Comparison of ENCODE assay signal across 25 cellular contexts in genomic region chr1:27413004-27413403, GRCh38. TPM values are rescaled to one million over a fixed set of nuclear protein-coding genes. Genes with fewer than 3 reads are reported as not detected.
DNase-seq lines count a peak whose midpoint lies in the region; ATAC-seq and TF ChIP-seq lines count a peak whose summit lies in the region.
"Had no signal": no experiment of that assay in that cellular context is flagged by ENCODE, and none has a peak within 500 bp of the region (broad histone marks: within the 10 kb centered on the region; RNA-seq: fewer than 3 reads in every experiment).

No MANE protein-coding gene starts in this region.

- intact Hi-C loops in activated CD8-positive, alpha-beta T cell treated with anti-CD3 and anti-CD28 coated beads for 36 hours (cut with micrococcal nuclease): no loop called here

- 84% methylated on average over 4 of the region's 4 CpGs for WGBS in urinary bladder

- no peak overlapping the region for H3K9ac ChIP-seq in neural progenitor cell

- H3K36me3 Mint-ChIP-seq in activated CD8-positive, alpha-beta T cell treated with anti-CD3 and anti-CD28 coated beads for 36 hours (ENCODE audit: low read depth): peaks cover 48% of the 10 kb centered on the region
- H3K36me3 Mint-ChIP-seq in activated CD8-positive, alpha-beta T cell treated with anti-CD3 and anti-CD28 coated beads, Interleukin-2, amount 10 ng/mL, durations not matched to agents 7 days and 5 days (ENCODE audit: low read depth): peaks cover 69% of the 10 kb centered on the region
- H3K36me3 Mint-ChIP-seq in neural progenitor cell: peaks cover 65% of the 10 kb centered on the region

- no peak overlapping the region for H3K4me2 ChIP-seq in neural progenitor cell

- H3K79me2 ChIP-seq in neural progenitor cell (ENCODE audit: low read depth): no peaks in the 10 kb centered on the region

- no peaks in the 10 kb centered on the region for H3K27me3 Mint-ChIP-seq in activated CD8-positive, alpha-beta T cell treated with anti-CD3 and anti-CD28 coated beads for 36 hours
- H3K27me3 Mint-ChIP-seq in activated CD8-positive, alpha-beta T cell treated with anti-CD3 and anti-CD28 coated beads, Interleukin-2, amount 10 ng/mL, durations not matched to agents 7 days and 5 days (ENCODE audit: low read depth): no peaks in the 10 kb centered on the region
- peaks cover 5% of the 10 kb centered on the region for H3K27me3 Mint-ChIP-seq in neural progenitor cell (ENCODE audit: insufficient read depth, low read depth)
- H3K27me3 Mint-ChIP-seq: activated CD4-positive, alpha-beta memory T cell treated with anti-CD3 and anti-CD28 coated beads, Interleukin-2, amount 10 ng/mL, durations not matched to agents 7 days and 5 days had no signal

- peak overlapping the region; percentile 75 for H3K27ac ChIP-seq in neural progenitor cell
- peak overlapping the region; percentile 66 for H3K27ac ChIP-seq in urinary bladder (ENCODE audit: low read depth)
- H3K27ac ChIP-seq: 22Rv1, lower lobe of right lung had no signal

- no peaks in the 10 kb centered on the region for H3K27me3 ChIP-seq in neural progenitor cell

- POLR2A ChIA-PET in activated CD8-positive, alpha-beta T cell treated with anti-CD3 and anti-CD28 coated beads for 36 hours (lab: Charles Lee): interaction anchor here (0.9 to 1.6 kb wide), 3 partner anchors 70 to 116 kb away, joined by 3 to 4 read pairs (median 3); no protein-coding TSS in a partner anchor
- POLR2A ChIA-PET in activated CD8-positive, alpha-beta T cell treated with anti-CD3 and anti-CD28 coated beads, Interleukin-2, amount 10 ng/mL, durations not matched to agents 7 days and 5 days (lab: Charles Lee): no interaction called here

- TF ChIP-seq CTCF in activated CD8-positive, alpha-beta T cell treated with anti-CD3 and anti-CD28 coated beads for 36 hours (IDR thresholded peaks at IDR 0.05): no peak
- TF ChIP-seq CTCF in epithelial cell of esophagus (IDR thresholded peaks at IDR 0.05; ENCODE audit: insufficient read depth, low read depth, low read length, missing control alignments) (no peak), neural progenitor cell (IDR thresholded peaks at IDR 0.05) (no peak)

- H3K9me3 ChIP-seq in neural progenitor cell (ENCODE audit: low read depth): no peaks in the 10 kb centered on the region
- H3K9me3 ChIP-seq: lower lobe of right lung had no signal

- no peak for ATAC-seq in activated CD8-positive, alpha-beta T cell treated with anti-CD3 and anti-CD28 coated beads for 36 hours
- no peak for ATAC-seq in activated CD8-positive, alpha-beta T cell treated with anti-CD3 and anti-CD28 coated beads, Interleukin-2, amount 10 ng/mL, durations not matched to agents 7 days and 5 days
- ATAC-seq in HG02610 (IDR thresholded peaks at IDR 0.05; ENCODE audit: unreplicated experiment): no peak

- CTCF ChIA-PET in activated CD8-positive, alpha-beta T cell treated with anti-CD3 and anti-CD28 coated beads for 36 hours (lab: Charles Lee): interaction anchor here (0.9 to 5.7 kb wide), 8 partner anchors 10 to 192 kb away, joined by 3 to 36 read pairs (median 4); partner anchors contain the start of gene AHDC1
- CTCF ChIA-PET in activated CD8-positive, alpha-beta T cell treated with anti-CD3 and anti-CD28 coated beads, Interleukin-2, amount 10 ng/mL, durations not matched to agents 7 days and 5 days (lab: Charles Lee): interaction anchor here (1.0 to 5.2 kb wide), 7 partner anchors 27 to 250 kb away, joined by 3 to 61 read pairs (median 3); no protein-coding TSS in a partner anchor

- peak overlapping the region; percentile 44 for H3K27ac Mint-ChIP-seq in activated CD8-positive, alpha-beta T cell treated with anti-CD3 and anti-CD28 coated beads for 36 hours
- H3K27ac Mint-ChIP-seq in activated CD8-positive, alpha-beta T cell treated with anti-CD3 and anti-CD28 coated beads, Interleukin-2, amount 10 ng/mL, durations not matched to agents 7 days and 5 days: no peak overlapping the region
- no peak overlapping the region for H3K27ac Mint-ChIP-seq in neural progenitor cell
- H3K27ac Mint-ChIP-seq: activated naive CD4-positive, alpha-beta T cell treated with anti-CD3 and anti-CD28 coated beads for 36 hours had no signal

- H3K4me1 Mint-ChIP-seq in activated CD8-positive, alpha-beta T cell treated with anti-CD3 and anti-CD28 coated beads for 36 hours (ENCODE audit: low read depth): peaks cover 15% of the 10 kb centered on the region
- peaks cover 11% of the 10 kb centered on the region for H3K4me1 Mint-ChIP-seq in activated CD8-positive, alpha-beta T cell treated with anti-CD3 and anti-CD28 coated beads, Interleukin-2, amount 10 ng/mL, durations not matched to agents 7 days and 5 days (ENCODE audit: low read depth)
- peaks cover 12% of the 10 kb centered on the region for H3K4me1 Mint-ChIP-seq in neural progenitor cell

- H3K36me3 ChIP-seq in neural progenitor cell: peaks cover 12% of the 10 kb centered on the region
- H3K36me3 ChIP-seq in urinary bladder (ENCODE audit: insufficient read depth): peaks cover 9% of the 10 kb centered on the region

- H3K4me1 ChIP-seq in neural progenitor cell (peaks cover 18% of the 10 kb centered on the region), urinary bladder (ENCODE audit: insufficient read depth) (peaks cover 1% of the 10 kb centered on the region)

- H3K4me3 Mint-ChIP-seq in activated CD8-positive, alpha-beta T cell treated with anti-CD3 and anti-CD28 coated beads for 36 hours: no peak overlapping the region
- H3K4me3 Mint-ChIP-seq in activated CD8-positive, alpha-beta T cell treated with anti-CD3 and anti-CD28 coated beads, Interleukin-2, amount 10 ng/mL, durations not matched to agents 7 days and 5 days: no peak overlapping the region
- no peak overlapping the region for H3K4me3 Mint-ChIP-seq in neural progenitor cell
- H3K4me3 Mint-ChIP-seq: activated CD4-positive, alpha-beta memory T cell treated with anti-CD3 and anti-CD28 coated beads, Interleukin-2, amount 10 ng/mL, durations not matched to agents 7 days and 5 days; activated naive CD4-positive, alpha-beta T cell treated with anti-CD3 and anti-CD28 coated beads for 36 hours had no signal

- H2AFZ ChIP-seq in neural progenitor cell (replicated peaks): no peak overlapping the region

- H3F3A ChIP-seq in neural progenitor cell (ENCODE audit: low read depth): peaks cover 17% of the 10 kb centered on the region

- no peak overlapping the region for H3K4me3 ChIP-seq in epithelial cell of esophagus (ENCODE audit: low read length)
- no peak overlapping the region for H3K4me3 ChIP-seq in neural progenitor cell
- H3K4me3 ChIP-seq in urinary bladder (ENCODE audit: low read depth, low read length): no peak overlapping the region
- H3K4me3 ChIP-seq: lower lobe of right lung had no signal

- no peaks in the 10 kb centered on the region for H4K20me1 ChIP-seq in neural progenitor cell (ENCODE audit: low read depth)

- DNase-seq in activated CD8-positive, alpha-beta T cell treated with anti-CD3 and anti-CD28 coated beads for 36 hours: no peak
- no peak for DNase-seq in activated CD8-positive, alpha-beta T cell treated with anti-CD3 and anti-CD28 coated beads, Interleukin-2, amount 10 ng/mL, durations not matched to agents 7 days and 5 days
- DNase-seq in epithelial cell of esophagus (ENCODE audit: low read depth) (peak; percentile 57), neural progenitor cell (ENCODE audit: low spot score) (no peak), mucosa of gallbladder (ENCODE audit: low spot score) (no peak)
- no peak for DNase-seq in activated CD4-positive, CD25-positive, alpha-beta regulatory T cell treated with anti-CD3 and anti-CD28 coated beads, Interleukin-2, amount 50 U/mL, for 72 hours
- DNase-seq: activated CD4-positive, alpha-beta memory T cell treated with anti-CD3 and anti-CD28 coated beads, Interleukin-2, amount 10 ng/mL, durations not matched to agents 7 days and 5 days; activated naive CD4-positive, alpha-beta T cell treated with anti-CD3 and anti-CD28 coated beads for 36 hours; activated T-cell treated with anti-CD3 and anti-CD28 coated beads, Interleukin-2, amount 50 U/mL, for 1 hour; aorta; DMS53; erythroblast; lower lobe of right lung; NCI-H187 treated with DMSO at 0.1 percent for 48 hours; NCI-H2227 treated with DMSO at 0.1 percent for 48 hours; NCI-H748 treated with DMSO at 0.1 percent for 48 hours; stimulated activated CD4-positive, alpha-beta T cell treated with anti-CD3 and anti-CD28 coated beads, Interleukin-12 subunit alpha, Interleukin-12 subunit beta, amount 100 ng/mL, for 4 hours; substantia nigra; T1000 had no signal

- H3K9me3 Mint-ChIP-seq in activated CD8-positive, alpha-beta T cell treated with anti-CD3 and anti-CD28 coated beads for 36 hours: no peaks in the 10 kb centered on the region
- H3K9me3 Mint-ChIP-seq in activated CD8-positive, alpha-beta T cell treated with anti-CD3 and anti-CD28 coated beads, Interleukin-2, amount 10 ng/mL, durations not matched to agents 7 days and 5 days (ENCODE audit: insufficient read depth): no peaks in the 10 kb centered on the region
- no peaks in the 10 kb centered on the region for H3K9me3 Mint-ChIP-seq in neural progenitor cell
- H3K9me3 Mint-ChIP-seq: activated CD4-positive, alpha-beta memory T cell treated with anti-CD3 and anti-CD28 coated beads, Interleukin-2, amount 10 ng/mL, durations not matched to agents 7 days and 5 days; activated naive CD4-positive, alpha-beta T cell treated with anti-CD3 and anti-CD28 coated beads for 36 hours had no signal

RNA-seq across cellular contexts. Expression of gene GPR3, which starts 20.6 kb away (rescaled TPM):
- 1 to 10 TPM; 1.1 to 1.7 TPM for total RNA-seq in activated CD8-positive, alpha-beta T cell treated with anti-CD3 and anti-CD28 coated beads for 36 hours
- total RNA-seq in activated CD8-positive, alpha-beta T cell treated with anti-CD3 and anti-CD28 coated beads, Interleukin-2, amount 10 ng/mL, durations not matched to agents 7 days and 5 days: under 1 TPM; 0.47 to 0.66 TPM
- total RNA-seq in neural progenitor cell (ENCODE audit: low replicate concordance): 3.0 and 3.1 TPM in 2 replicates
- total RNA-seq in urinary bladder: 0.16 TPM
- 1.8 TPM for polyA plus RNA-seq in urinary bladder
- total RNA-seq in mucosa of gallbladder: 0.09 TPM

RNA-seq across cellular contexts. Expression of gene CD164L2, which starts 29.9 kb away (rescaled TPM):
- total RNA-seq in activated CD8-positive, alpha-beta T cell treated with anti-CD3 and anti-CD28 coated beads for 36 hours: not detected
- not detected for total RNA-seq in activated CD8-positive, alpha-beta T cell treated with anti-CD3 and anti-CD28 coated beads, Interleukin-2, amount 10 ng/mL, durations not matched to agents 7 days and 5 days
- total RNA-seq in neural progenitor cell (ENCODE audit: low replicate concordance) (1.5 and 1.6 TPM in 2 replicates), urinary bladder (not detected), mucosa of gallbladder (5.4 TPM)
- polyA plus RNA-seq in urinary bladder: 0.06 TPM
- total RNA-seq: activated CD4-positive, alpha-beta memory T cell treated with anti-CD3 and anti-CD28 coated beads, Interleukin-2, amount 10 ng/mL, durations not matched to agents 7 days and 5 days; activated naive CD4-positive, alpha-beta T cell treated with anti-CD3 and anti-CD28 coated beads for 36 hours; aorta; cerebellum; frontal cortex; renal cortical epithelial cell had no signal
- polyA plus RNA-seq: aorta had no signal

RNA-seq across cellular contexts. Expression of gene FCN3, which starts 38.4 kb away (rescaled TPM):
- total RNA-seq in activated CD8-positive, alpha-beta T cell treated with anti-CD3 and anti-CD28 coated beads for 36 hours: not detected
- not detected for total RNA-seq in activated CD8-positive, alpha-beta T cell treated with anti-CD3 and anti-CD28 coated beads, Interleukin-2, amount 10 ng/mL, durations not matched to agents 7 days and 5 days
- total RNA-seq in neural progenitor cell (ENCODE audit: low replicate concordance): not detected in 2 replicates
- total RNA-seq in urinary bladder: not detected
- 4.5 TPM for polyA plus RNA-seq in urinary bladder
- total RNA-seq in mucosa of gallbladder: 3.5 TPM
- total RNA-seq: activated CD4-positive, alpha-beta memory T cell treated with anti-CD3 and anti-CD28 coated beads, Interleukin-2, amount 10 ng/mL, durations not matched to agents 7 days and 5 days; activated naive CD4-positive, alpha-beta T cell treated with anti-CD3 and anti-CD28 coated beads for 36 hours; cerebellum; frontal cortex; renal cortical epithelial cell had no signal

RNA-seq across cellular contexts. Expression of gene MAP3K6, which starts 46.2 kb away (rescaled TPM):
- total RNA-seq in activated CD8-positive, alpha-beta T cell treated with anti-CD3 and anti-CD28 coated beads for 36 hours: 1 to 10 TPM; 8.3 to 9.5 TPM
- 10 to 100 TPM in 1 of 2 experiments, 1 to 10 TPM in 1; 7.8 to 12.3 TPM for total RNA-seq in activated CD8-positive, alpha-beta T cell treated with anti-CD3 and anti-CD28 coated beads, Interleukin-2, amount 10 ng/mL, durations not matched to agents 7 days and 5 days
- 1.9 and 11.7 TPM in 2 replicates for total RNA-seq in neural progenitor cell (ENCODE audit: low replicate concordance)
- total RNA-seq in urinary bladder: 10.1 TPM
- polyA plus RNA-seq in urinary bladder: 83.3 TPM
- total RNA-seq in mucosa of gallbladder: 50.9 TPM
